Comparison of ENCODE assay signal across 1 cellular context in the genomic region with DNA sequence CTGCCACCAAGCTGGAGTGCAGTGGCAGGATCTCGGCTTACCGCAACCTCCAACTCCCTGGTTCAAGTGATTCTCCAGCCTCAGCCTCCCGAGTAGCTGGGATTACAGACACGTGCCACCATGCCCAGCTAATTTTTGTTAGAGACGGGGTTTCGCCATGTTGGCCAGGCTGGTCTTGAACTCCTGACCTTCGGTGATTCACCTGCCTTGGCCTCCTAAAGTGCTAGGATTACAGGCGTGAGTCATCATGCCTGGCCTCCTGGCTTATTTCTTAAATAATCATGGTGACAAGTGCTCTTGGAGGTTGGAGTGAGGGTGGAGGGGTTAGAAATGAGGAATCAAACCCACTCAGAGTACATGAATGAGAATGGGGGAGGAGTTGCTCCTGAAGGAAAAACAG.
TF ChIP-seq lines count a peak whose summit lies in the region.

No MANE protein-coding gene starts in this region.

TF ChIP-seq in A549, 52 proteins besides CTCF, POLR2A, EP300 and RAD21:
- TF ChIP-seq JUN (IDR thresholded peaks at IDR 0.05) (peak in 1 of 2 experiments; percentile 46; a peak in 1 of 5 replicates), CEBPB (IDR thresholded peaks at IDR 0.05) (peak in 1 of 2 experiments; percentile 80; a peak in 2 of 4 replicates), GATA3 (IDR thresholded peaks at IDR 0.05; ENCODE audit: borderline replicate concordance) (peak; percentile 76; the same call in 1 of the 2 replicates), FOSL2 (IDR thresholded peaks at IDR 0.05) (peak; percentile 79), FOSL2 (CRISPR knock-in tag; IDR thresholded peaks at IDR 0.05) (peak; percentile 97), JUNB (IDR thresholded peaks at IDR 0.05) (peak; percentile 83), RARB (CRISPR knock-in tag; IDR thresholded peaks at IDR 0.05) (peak; percentile 86)
- TF ChIP-seq, protein P1, sequence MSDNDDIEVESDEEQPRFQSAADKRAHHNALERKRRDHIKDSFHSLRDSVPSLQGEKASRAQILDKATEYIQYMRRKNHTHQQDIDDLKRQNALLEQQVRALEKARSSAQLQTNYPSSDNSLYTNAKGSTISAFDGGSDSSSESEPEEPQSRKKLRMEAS (IDR thresholded peaks at IDR 0.05): peak; percentile 88
